ENCODE assay signal across 26 cellular contexts in genomic region chr14:40346275-40346674, GRCh38.
"Had no signal": no experiment of that assay in that cellular context is flagged by ENCODE, and none has a peak within 500 bp of the region (broad histone marks: within the 10 kb centered on the region; RNA-seq: fewer than 3 reads in every experiment).

No MANE protein-coding gene starts in this region.

- DNase-seq: activated CD4-positive, alpha-beta memory T cell treated with anti-CD3 and anti-CD28 coated beads, Interleukin-2, amount 10 ng/mL, durations not matched to agents 7 days and 5 days; activated CD4-positive, alpha-beta T cell treated with anti-CD3 and anti-CD28 coated beads for 1 hour; activated CD4-positive, alpha-beta T cell treated with anti-CD3 and anti-CD28 coated beads, Interleukin-2, amount 10 ng/mL, durations not matched to agents 7 days and 5 days; activated CD8-positive, alpha-beta memory T cell treated with anti-CD3 and anti-CD28 coated beads, Interleukin-2, amount 50 U/mL, for 48 hours; activated naive CD8-positive, alpha-beta T cell treated with anti-CD3 and anti-CD28 coated beads, Interleukin-2, amount 50 U/mL, for 24 hours; activated T-cell treated with anti-CD3 and anti-CD28 coated beads, Interleukin-2, amount 50 U/mL, for 24 hours; amygdala; esophagus squamous epithelium; foreskin melanocyte; left ventricle myocardium inferior; mesendoderm; mucosa of descending colon; occipital lobe; right cardiac atrium; stimulated activated CD4-positive, alpha-beta T cell treated with anti-CD3 and anti-CD28 coated beads, Interleukin-15, amount 100 ng/mL, for 24 hours; stimulated activated CD4-positive, alpha-beta T cell treated with anti-CD3 and anti-CD28 coated beads, Interleukin-2, amount 100 ng/mL, for 24 hours; stimulated activated naive B cell treated with anti-CD40 and anti-IgM and Interleukin-4, amounts not matched to agents 10 μg/mL and 1 μg/mL and 100 μg/mL, for 72 hours; stomach; T-helper 2 cell; thyroid gland had no signal

- H3K27me3 Mint-ChIP-seq: activated CD4-positive, alpha-beta memory T cell treated with anti-CD3 and anti-CD28 coated beads, Interleukin-2, amount 10 ng/mL, durations not matched to agents 7 days and 5 days; activated CD4-positive, alpha-beta T cell treated with anti-CD3 and anti-CD28 coated beads, Interleukin-2, amount 10 ng/mL, durations not matched to agents 7 days and 5 days; activated naive CD4-positive, alpha-beta T cell treated with anti-CD3 and anti-CD28 coated beads, Interleukin-2, amount 50 U/mL, for 24 hours; activated naive CD8-positive, alpha-beta T cell treated with anti-CD3 and anti-CD28 coated beads, Interleukin-2, amount 50 U/mL, for 24 hours; activated T-cell treated with anti-CD3 and anti-CD28 coated beads, Interleukin-2, amount 50 U/mL, for 24 hours; central memory CD8-positive, alpha-beta T cell; dendritic cell treated with granulocyte-macrophage colony-stimulating factor and Interleukin-4, amounts not matched to agents 40 ng/mL and 50 ng/mL, for 4 days; natural killer cell treated with Interleukin-12 subunit alpha and Interleukin-12 subunit beta and Interleukin-15 and Interleukin-18, amount 100 ng/mL, for 72 hours; stimulated activated naive B cell treated with anti-CD40 and anti-IgM and Interleukin-4, amounts not matched to agents 10 μg/mL and 1 μg/mL and 100 μg/mL, for 72 hours had no signal

- H3K36me3 Mint-ChIP-seq: activated naive CD4-positive, alpha-beta T cell treated with anti-CD3 and anti-CD28 coated beads, Interleukin-2, amount 50 U/mL, for 24 hours; stimulated activated naive B cell treated with anti-CD40 and anti-IgM and Interleukin-4, amounts not matched to agents 10 μg/mL and 1 μg/mL and 100 μg/mL, for 72 hours had no signal

- H3K9me3 ChIP-seq: breast epithelium, thyroid gland had no signal

- H3K27me3 ChIP-seq: breast epithelium, esophagus squamous epithelium, stomach, thyroid gland had no signal

- H3K4me1 Mint-ChIP-seq: activated CD4-positive, alpha-beta memory T cell treated with anti-CD3 and anti-CD28 coated beads, Interleukin-2, amount 10 ng/mL, durations not matched to agents 7 days and 5 days; activated CD4-positive, alpha-beta T cell treated with anti-CD3 and anti-CD28 coated beads, Interleukin-2, amount 10 ng/mL, durations not matched to agents 7 days and 5 days; activated naive CD4-positive, alpha-beta T cell treated with anti-CD3 and anti-CD28 coated beads, Interleukin-2, amount 50 U/mL, for 24 hours; activated naive CD8-positive, alpha-beta T cell treated with anti-CD3 and anti-CD28 coated beads, Interleukin-2, amount 50 U/mL, for 24 hours; central memory CD8-positive, alpha-beta T cell; stimulated activated naive B cell treated with anti-CD40 and anti-IgM and Interleukin-4, amounts not matched to agents 10 μg/mL and 1 μg/mL and 100 μg/mL, for 72 hours had no signal

- H3K4me3 ChIP-seq: breast epithelium, esophagus squamous epithelium, left ventricle myocardium inferior, lung, mucosa of descending colon, stomach, thyroid gland had no signal

- H3K36me3 ChIP-seq: breast epithelium, esophagus squamous epithelium, left ventricle myocardium inferior, stomach, thyroid gland had no signal

- H3K4me1 ChIP-seq: breast epithelium, esophagus squamous epithelium, left ventricle myocardium inferior, stomach, thyroid gland had no signal

- H3K9me3 Mint-ChIP-seq: activated naive CD4-positive, alpha-beta T cell treated with anti-CD3 and anti-CD28 coated beads, Interleukin-2, amount 50 U/mL, for 24 hours; activated naive CD8-positive, alpha-beta T cell treated with anti-CD3 and anti-CD28 coated beads, Interleukin-2, amount 50 U/mL, for 24 hours; natural killer cell treated with Interleukin-12 subunit alpha and Interleukin-12 subunit beta and Interleukin-15 and Interleukin-18, amount 100 ng/mL, for 72 hours had no signal

- H3K27ac ChIP-seq: breast epithelium, esophagus squamous epithelium, left ventricle myocardium inferior, stomach, thyroid gland had no signal

- H3K27ac Mint-ChIP-seq: activated CD4-positive, alpha-beta memory T cell treated with anti-CD3 and anti-CD28 coated beads, Interleukin-2, amount 10 ng/mL, durations not matched to agents 7 days and 5 days; activated CD4-positive, alpha-beta T cell treated with anti-CD3 and anti-CD28 coated beads, Interleukin-2, amount 10 ng/mL, durations not matched to agents 7 days and 5 days; activated naive CD4-positive, alpha-beta T cell treated with anti-CD3 and anti-CD28 coated beads, Interleukin-2, amount 50 U/mL, for 24 hours; activated naive CD8-positive, alpha-beta T cell treated with anti-CD3 and anti-CD28 coated beads, Interleukin-2, amount 50 U/mL, for 24 hours; activated T-cell treated with anti-CD3 and anti-CD28 coated beads, Interleukin-2, amount 50 U/mL, for 24 hours; dendritic cell treated with granulocyte-macrophage colony-stimulating factor and Interleukin-4, amounts not matched to agents 40 ng/mL and 50 ng/mL, for 4 days; natural killer cell treated with Interleukin-12 subunit alpha and Interleukin-12 subunit beta and Interleukin-15 and Interleukin-18, amount 100 ng/mL, for 72 hours; stimulated activated naive B cell treated with anti-CD40 and anti-IgM and Interleukin-4, amounts not matched to agents 10 μg/mL and 1 μg/mL and 100 μg/mL, for 72 hours had no signal

- H3K4me3 Mint-ChIP-seq: activated CD4-positive, alpha-beta memory T cell treated with anti-CD3 and anti-CD28 coated beads, Interleukin-2, amount 10 ng/mL, durations not matched to agents 7 days and 5 days; activated CD4-positive, alpha-beta T cell treated with anti-CD3 and anti-CD28 coated beads, Interleukin-2, amount 10 ng/mL, durations not matched to agents 7 days and 5 days; activated naive CD4-positive, alpha-beta T cell treated with anti-CD3 and anti-CD28 coated beads, Interleukin-2, amount 50 U/mL, for 24 hours; activated naive CD8-positive, alpha-beta T cell treated with anti-CD3 and anti-CD28 coated beads, Interleukin-2, amount 50 U/mL, for 24 hours; activated T-cell treated with anti-CD3 and anti-CD28 coated beads, Interleukin-2, amount 50 U/mL, for 24 hours; central memory CD8-positive, alpha-beta T cell; dendritic cell treated with granulocyte-macrophage colony-stimulating factor and Interleukin-4, amounts not matched to agents 40 ng/mL and 50 ng/mL, for 4 days; natural killer cell treated with Interleukin-12 subunit alpha and Interleukin-12 subunit beta and Interleukin-15 and Interleukin-18, amount 100 ng/mL, for 72 hours; stimulated activated naive B cell treated with anti-CD40 and anti-IgM and Interleukin-4, amounts not matched to agents 10 μg/mL and 1 μg/mL and 100 μg/mL, for 72 hours had no signal
